ENCODE assay signal across 10 cellular contexts in genomic region chr18:76621184-76621583, GRCh38.
DNase-seq lines count a peak whose midpoint lies in the region; ATAC-seq, FAIRE-seq and TF ChIP-seq lines count a peak whose summit lies in the region.
"Had no signal": no experiment of that assay in that cellular context is flagged by ENCODE, and none has a peak within 500 bp of the region (broad histone marks: within the 10 kb centered on the region; RNA-seq: fewer than 3 reads in every experiment).

No MANE protein-coding gene starts in this region.

- FAIRE-seq in HepG2 (lab: Jason Lieb, UNC): no peak

- no peak for TF ChIP-seq EP300 in HepG2 (IDR thresholded peaks at IDR 0.05; ENCODE audit: low read depth in 2 of 2, low read length in 2 of 2)
- TF ChIP-seq EP300 in HepG2 (CRISPR knock-in tag; IDR thresholded peaks at IDR 0.05; ENCODE audit: borderline replicate concordance): no peak
- TF ChIP-seq EP300 in tibial nerve (IDR thresholded peaks at IDR 0.05): no peak

- H3K79me2 ChIP-seq in HepG2 (ENCODE audit: insufficient read depth, low read length): no peaks in the 10 kb centered on the region
- no peaks in the 10 kb centered on the region for H3K79me2 ChIP-seq in PC-9 (ENCODE audit: low read depth)

- CTCF ChIA-PET in HepG2 (lab: Yijun Ruan, JAX; ENCODE audit: low intra/inter-chr PET ratio, low total read pairs): no interaction called here
- CTCF ChIA-PET in PC-9 (lab: Charles Lee): no interaction called here

- BruUV-seq in HepG2 (replicated peaks; lab: Mats Ljungman, UMichigan): no TSS peak
- BruUV-seq in PC-9 (replicated peaks; lab: Mats Ljungman, UMichigan): no TSS peak

- TF ChIP-seq RAD21 in HepG2 (CRISPR knock-in tag; IDR thresholded peaks at IDR 0.05): no peak

- H4K20me1 ChIP-seq in HepG2 (ENCODE audit: insufficient read depth, low read length): no peaks in the 10 kb centered on the region
- H4K20me1 ChIP-seq in PC-9 (ENCODE audit: insufficient read depth): no peaks in the 10 kb centered on the region

- H3K27ac ChIP-seq in brain microvascular endothelial cell: no peak overlapping the region
- H3K27ac ChIP-seq in HepG2 (ENCODE audit: extremely low read length, insufficient read depth, low read length): no peak overlapping the region
- H3K27ac ChIP-seq in tibial nerve: peak overlapping the region; percentile 73 to 89 (median 85)
- no peak overlapping the region for H3K27ac ChIP-seq in PC-9
- H3K27ac ChIP-seq: 22Rv1 had no signal

- no peak overlapping the region for H3K9ac ChIP-seq in HepG2 (ENCODE audit: insufficient read depth, low read depth, low read length)

- POLR2A ChIA-PET in HepG2 (lab: Yijun Ruan, JAX): no interaction called here
- POLR2A ChIA-PET in PC-9 (lab: Charles Lee; ENCODE audit: unreplicated experiment): interaction anchor here (0.6 kb wide), 1 partner anchor 140 kb away, joined by 4 read pairs; no protein-coding TSS in a partner anchor

- H3K27me3 ChIP-seq in brain microvascular endothelial cell (replicated peaks) (no peaks in the 10 kb centered on the region), HepG2 (ENCODE audit: control insufficient read depth in 1 of 2, insufficient read depth in 2 of 2, low read length in 2 of 2) (peaks cover 2 to 59% of the 10 kb centered on the region in 2 experiments; a peak in 4 of 5 replicates), tibial nerve (no peaks in the 10 kb centered on the region), PC-9 (ENCODE audit: insufficient read depth, low read depth) (no peaks in the 10 kb centered on the region)

- no peaks in the 10 kb centered on the region for H3K9me3 ChIP-seq in HepG2 (ENCODE audit: low read length)
- H3K9me3 ChIP-seq in tibial nerve: no peaks in the 10 kb centered on the region
- no peaks in the 10 kb centered on the region for H3K9me3 ChIP-seq in PC-9 (ENCODE audit: insufficient read depth, low read depth)

- no peaks in the 10 kb centered on the region for H3K9me2 ChIP-seq in PC-9 (ENCODE audit: insufficient read depth)

- H2AFZ ChIP-seq in HepG2 (ENCODE audit: low read length): no peak overlapping the region
- H2AFZ ChIP-seq in PC-9: no peak overlapping the region

- TF ChIP-seq CTCF in brain microvascular endothelial cell (IDR thresholded peaks at IDR 0.05; ENCODE audit: low read depth, low read length, missing control alignments) (no peak), HepG2 (CRISPR knock-in tag; IDR thresholded peaks at IDR 0.05) (no peak), tibial nerve (IDR thresholded peaks at IDR 0.05) (no peak), PC-9 (conservative IDR thresholded peaks at IDR 0.05) (no peak)

- intact Hi-C loops in HepG2 (cut with micrococcal nuclease; ENCODE audit: unreplicated experiment): no loop called here
- intact Hi-C loops in PC-9 (cut with micrococcal nuclease; ENCODE audit: unreplicated experiment): loop anchor here (2.0 kb wide), 1 partner anchor 214 kb away; no protein-coding TSS in a partner anchor

- DNase-seq in DMS153 (lab: John Stamatoyannopoulos, UW): peak; percentile 34
- no peak for DNase-seq in DMS153 treated with DMSO at 0.1 percent for 48 hours (lab: John Stamatoyannopoulos, UW; ENCODE audit: unreplicated experiment)
- no peak for DNase-seq in brain microvascular endothelial cell
- no peak for DNase-seq in HepG2 (ENCODE audit: low spot score)
- DNase-seq in tibial nerve (ENCODE audit: low spot score in 2 of 2): no peak
- DNase-seq in PC-9: no peak
- no peak for DNase-seq in erythroblast (lab: John Stamatoyannopoulos, UW)
- no peak for DNase-seq in NCI-H774 (lab: John Stamatoyannopoulos, UW)
- DNase-seq: NCI-H187 treated with DMSO at 0.1 percent for 48 hours had no signal

- ATAC-seq in HepG2: no peak

- H3K4me3 ChIP-seq in brain microvascular endothelial cell (ENCODE audit: low read depth, low read length) (peak overlapping the region; percentile 22), HepG2 (replicated peaks in 1 of 3; ENCODE audit: insufficient read depth in 1 of 3, low read depth in 2 of 3, low read length in 3 of 3) (no peak overlapping the region), tibial nerve (peak overlapping the region in 3 of 4 donors; percentile 5 to 47 (median 25)), PC-9 (no peak overlapping the region)

- no peaks in the 10 kb centered on the region for H3F3A ChIP-seq in PC-9 (ENCODE audit: insufficient read depth, low read depth)

- H3K4me1 ChIP-seq in HepG2 (ENCODE audit: insufficient read depth, low read length) (peaks cover 19% of the 10 kb centered on the region), tibial nerve (peaks cover 0 to 44% (median 15%) of the 10 kb centered on the region in 4 donors), PC-9 (replicated peaks; ENCODE audit: insufficient read depth) (no peaks in the 10 kb centered on the region)

- H3K4me2 ChIP-seq in HepG2 (ENCODE audit: low read depth, low read length) (peak overlapping the region; percentile 37), PC-9 (no peak overlapping the region)

- H3K36me3 ChIP-seq in brain microvascular endothelial cell (replicated peaks) (no peaks in the 10 kb centered on the region), HepG2 (replicated peaks in 1 of 2; ENCODE audit: control insufficient read depth in 1 of 2, insufficient read depth in 2 of 2, low read length in 2 of 2) (no peaks in the 10 kb centered on the region), tibial nerve (no peaks in the 10 kb centered on the region), PC-9 (ENCODE audit: low read depth) (no peaks in the 10 kb centered on the region)

- TF ChIP-seq POLR2A in HepG2 (IDR thresholded peaks at IDR 0.05; ENCODE audit: insufficient read depth in 1 of 2, low read depth in 2 of 2, low read length in 2 of 2) (no peak), tibial nerve (IDR thresholded peaks at IDR 0.05) (no peak), erythroblast (IDR thresholded peaks at IDR 0.05; ENCODE audit: low read length) (no peak)

- in situ Hi-C loops in brain microvascular endothelial cell (cut with HindIII; ENCODE audit: low pct_ligation_motif_present, low sequenced_read_pairs) (no loop called here), HepG2 (cut with HindIII; ENCODE audit: extremely low pct_ligation_motif_present, low pct_unique_long_range_greater_than_20kb) (no loop called here)

- 19% methylated on average over 8 of the region's 8 CpGs for whole genome bisulfite sequencing in HepG2 (ENCODE audit: low lambda C conversion rate)
- WGBS in tibial nerve, 2 donors: 48 to 62% methylated on average over 8 of the region's 8 CpGs

TF ChIP-seq in HepG2, 621 proteins besides CTCF, POLR2A, EP300 and RAD21:
- TF ChIP-seq ZMYM4 (CRISPR knock-in tag; IDR thresholded peaks at IDR 0.05) (no peak), FIP1L1 (IDR thresholded peaks at IDR 0.05; ENCODE audit: borderline replicate concordance, insufficient read depth, low read depth, low read length) (no peak), ZNF761 (CRISPR knock-in tag; conservative IDR thresholded peaks at IDR 0.05) (no peak), ZNF660 (CRISPR knock-in tag; IDR thresholded peaks at IDR 0.05; ENCODE audit: borderline replicate concordance, low read depth) (no peak), STAT5B (CRISPR knock-in tag; IDR thresholded peaks at IDR 0.05) (no peak), ZNF598 (CRISPR knock-in tag; IDR thresholded peaks at IDR 0.05; ENCODE audit: borderline replicate concordance) (no peak), GATAD1 (CRISPR knock-in tag; IDR thresholded peaks at IDR 0.05) (no peak), ZNF121 (CRISPR knock-in tag; IDR thresholded peaks at IDR 0.05) (no peak), TCF7L2 (IDR thresholded peaks at IDR 0.05; ENCODE audit: low read depth, low read length) (no peak), ZNF282 (IDR thresholded peaks at IDR 0.05; ENCODE audit: partially characterized antibody) (no peak), ZZZ3 (CRISPR knock-in tag; IDR thresholded peaks at IDR 0.05; ENCODE audit: borderline replicate concordance) (no peak), BCL6 (CRISPR knock-in tag; IDR thresholded peaks at IDR 0.05) (no peak), ZNF619 (CRISPR knock-in tag; IDR thresholded peaks at IDR 0.05) (no peak), ZNF451 (CRISPR knock-in tag; IDR thresholded peaks at IDR 0.05) (no peak), ZNF773 (CRISPR knock-in tag; IDR thresholded peaks at IDR 0.05; ENCODE audit: borderline replicate concordance) (no peak), SNAPC2 (CRISPR knock-in tag; IDR thresholded peaks at IDR 0.05) (no peak), ZNF34 (CRISPR knock-in tag; IDR thresholded peaks at IDR 0.05; ENCODE audit: borderline replicate concordance) (no peak), SALL2 (CRISPR knock-in tag; IDR thresholded peaks at IDR 0.05) (no peak)
TF ChIP-seq in HepG2: peak in this region for 0.

Comparison
In these comparisons a context has a peak if more than half of its experiments do, and no peak if none do; other contexts are left out.
1. H3K27ac ChIP-seq: peak in tibial nerve (4 of 4); none in brain microvascular endothelial cell (single experiment), HepG2 (single experiment) and PC-9 (single experiment).
2. H3K4me3 ChIP-seq: peak in brain microvascular endothelial cell (single experiment) and tibial nerve (3 of 4); none in HepG2 (0 of 3) and PC-9 (single experiment).